Comparison of ENCODE assay signal across 8 cellular contexts in the genomic region with DNA sequence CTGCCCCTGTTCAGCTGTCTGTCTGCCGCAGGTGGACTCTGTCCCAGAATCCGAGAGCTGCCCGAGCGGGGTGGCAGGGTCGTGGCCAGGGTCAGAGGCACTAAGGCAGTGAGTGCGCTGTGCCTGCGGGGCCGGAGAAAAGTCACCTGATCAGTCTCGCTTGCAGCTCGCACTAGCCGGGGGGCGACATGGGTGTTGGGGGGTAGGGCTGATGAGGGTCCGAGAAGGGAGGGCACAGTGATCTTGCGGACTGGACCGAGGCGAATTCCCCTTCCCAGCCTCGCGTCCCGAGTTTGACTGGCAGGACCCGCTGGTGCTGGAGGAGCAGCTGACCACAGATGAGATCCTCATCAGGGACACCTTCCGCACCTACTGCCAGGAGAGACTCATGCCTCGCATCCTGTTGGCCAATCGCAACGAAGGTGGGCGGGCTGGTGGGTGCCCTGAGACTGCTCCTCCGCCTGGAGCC. TPM values are rescaled to one million over a fixed set of nuclear protein-coding genes. Genes with fewer than 3 reads are reported as not detected.
A peak's percentile ranks its signal among the peaks of the same experiment; 100 is the strongest.
DNase-seq lines count a peak whose midpoint lies in the region; ATAC-seq, FAIRE-seq and TF ChIP-seq lines count a peak whose summit lies in the region.

No MANE protein-coding gene starts in this region.

- TF ChIP-seq CTCF in fibroblast of pulmonary artery (IDR thresholded peaks at IDR 0.05; ENCODE audit: low read length, missing control alignments), result no peak
- no peak for TF ChIP-seq CTCF in sigmoid colon (IDR thresholded peaks at IDR 0.05)

- no peak for TF ChIP-seq EP300 in sigmoid colon (IDR thresholded peaks at IDR 0.05)

- H3K9me3 ChIP-seq in SJSA1 (replicated peaks) (no peaks in the 10 kb centered on the region), sigmoid colon (no peaks in the 10 kb centered on the region)

- H3K36me3 ChIP-seq in SJSA1 (peaks cover 8% of the 10 kb centered on the region; the same call in 1 of the 2 replicates), sigmoid colon (peaks cover 0 to 33% (median 8%) of the 10 kb centered on the region in 4 donors)

- TF ChIP-seq POLR2A in GM12892 (IDR thresholded peaks at IDR 0.05; ENCODE audit: low read depth, low read length) (no peak), sigmoid colon (IDR thresholded peaks at IDR 0.05) (no peak)

- H3K27ac ChIP-seq in SJSA1 (no peak overlapping the region), sigmoid colon (peak overlapping the region; percentile 76 to 89 (median 84))

- peak; percentile 54 for FAIRE-seq in GM12892 (lab: Jason Lieb, UNC)

- H3K27me3 ChIP-seq in SJSA1 (replicated peaks) (no peaks in the 10 kb centered on the region), sigmoid colon (no peaks in the 10 kb centered on the region)

- H3K4me1 ChIP-seq in SJSA1 (replicated peaks) (peaks cover 10% of the 10 kb centered on the region), sigmoid colon (peaks cover 0 to 24% (median 19%) of the 10 kb centered on the region in 4 donors)

- peak overlapping the region; percentile 67 for H3K4me3 ChIP-seq in SJSA1
- peak overlapping the region; percentile 93 for H3K4me3 ChIP-seq in fibroblast of pulmonary artery (replicated peaks; ENCODE audit: low read depth, low read length)
- peak overlapping the region; percentile 54 to 97 (median 86) for H3K4me3 ChIP-seq in sigmoid colon

- no peak for ATAC-seq in GM21737 (IDR thresholded peaks at IDR 0.05; ENCODE audit: unreplicated experiment)

- DNase-seq in GM12892 (ENCODE audit: insufficient read length) (no peak), SJSA1 (ENCODE audit: low read depth in 1 of 2, low spot score in 2 of 2) (no peak), fibroblast of pulmonary artery (ENCODE audit: low read depth) (no peak), sigmoid colon (no peak), NOMO-1 treated with dmso at 0.1 percent for 144 hours (lab: John Stamatoyannopoulos, UW; ENCODE audit: unreplicated experiment) (no peak), posterior cingulate gyrus (no peak)
- no peak for DNase-seq in activated effector memory CD4-positive, alpha-beta T cell treated with Interleukin-2 at 50 U/mL for 16 hours

- 6 to 8% methylated on average over 26 of the region's 26 CpGs for WGBS in sigmoid colon, 2 donors

- intact Hi-C loops in sigmoid colon (cut with DNase I), result loop anchor here (5.0 kb wide), 1 partner anchor 41 kb away; a partner anchor contains a TSS
- intact Hi-C loops in posterior cingulate gyrus (cut with DNase I), result no loop called here

RNA-seq across cellular contexts. Expression of a gene that starts 0.6 kb away (rescaled TPM):
- 37.1 TPM for polyA plus RNA-seq in GM12892 (2012; ENCODE audit: missing spikeins)
- total RNA-seq in SJSA1 (2014; rRNA removed; shearing (Covaris generic)), result 25.9 and 43.7 TPM in 2 replicates
- 10 to 100 TPM; 24.7 to 85.0 (median 34.8) TPM for total RNA-seq in sigmoid colon
- polyA plus RNA-seq in sigmoid colon, result 10 to 100 TPM; 10.8 to 40.0 (median 21.3) TPM

RNA-seq across cellular contexts. Expression of a gene that starts 4.6 kb away (rescaled TPM):
- not detected for polyA plus RNA-seq in GM12892 (2012; ENCODE audit: missing spikeins)
- not detected in 2 replicates for total RNA-seq in SJSA1 (2014; rRNA removed; shearing (Covaris generic))
- total RNA-seq in sigmoid colon, result not detected
- polyA plus RNA-seq in sigmoid colon, result under 1 TPM in 1 of 3 donors, not detected in 2; 0.10 TPM

RNA-seq across cellular contexts. Expression of a gene that starts 10.3 kb away (rescaled TPM):
- 14.7 TPM for polyA plus RNA-seq in GM12892 (2012; ENCODE audit: missing spikeins)
- 21.8 and 25.5 TPM in 2 replicates for total RNA-seq in SJSA1 (2014; rRNA removed; shearing (Covaris generic))
- total RNA-seq in sigmoid colon, result 10 to 100 TPM; 28.6 to 45.1 (median 32.1) TPM
- 10 to 100 TPM; 11.4 to 45.4 (median 24.5) TPM for polyA plus RNA-seq in sigmoid colon

RNA-seq across cellular contexts. Expression of a gene that starts 27.5 kb away (rescaled TPM):
- 2.9 TPM for polyA plus RNA-seq in GM12892 (2012; ENCODE audit: missing spikeins)
- total RNA-seq in SJSA1 (2014; rRNA removed; shearing (Covaris generic)), result 0.24 TPM in 1 of 2 replicates, not detected in the other
- not detected for total RNA-seq in sigmoid colon
- polyA plus RNA-seq in sigmoid colon, result under 1 TPM in 1 of 3 donors, not detected in 2; 0.17 TPM

RNA-seq across cellular contexts. Expression of a gene that starts 41.9 kb away (rescaled TPM):
- polyA plus RNA-seq in GM12892 (2012; ENCODE audit: missing spikeins), result 48.8 TPM
- total RNA-seq in SJSA1 (2014; rRNA removed; shearing (Covaris generic)), result 48.3 and 101 TPM in 2 replicates
- 10 to 100 TPM; 21.4 to 33.3 (median 31.7) TPM for total RNA-seq in sigmoid colon
- 10 to 100 TPM; 27.0 to 86.8 (median 29.1) TPM for polyA plus RNA-seq in sigmoid colon
